In the genomic region with DNA sequence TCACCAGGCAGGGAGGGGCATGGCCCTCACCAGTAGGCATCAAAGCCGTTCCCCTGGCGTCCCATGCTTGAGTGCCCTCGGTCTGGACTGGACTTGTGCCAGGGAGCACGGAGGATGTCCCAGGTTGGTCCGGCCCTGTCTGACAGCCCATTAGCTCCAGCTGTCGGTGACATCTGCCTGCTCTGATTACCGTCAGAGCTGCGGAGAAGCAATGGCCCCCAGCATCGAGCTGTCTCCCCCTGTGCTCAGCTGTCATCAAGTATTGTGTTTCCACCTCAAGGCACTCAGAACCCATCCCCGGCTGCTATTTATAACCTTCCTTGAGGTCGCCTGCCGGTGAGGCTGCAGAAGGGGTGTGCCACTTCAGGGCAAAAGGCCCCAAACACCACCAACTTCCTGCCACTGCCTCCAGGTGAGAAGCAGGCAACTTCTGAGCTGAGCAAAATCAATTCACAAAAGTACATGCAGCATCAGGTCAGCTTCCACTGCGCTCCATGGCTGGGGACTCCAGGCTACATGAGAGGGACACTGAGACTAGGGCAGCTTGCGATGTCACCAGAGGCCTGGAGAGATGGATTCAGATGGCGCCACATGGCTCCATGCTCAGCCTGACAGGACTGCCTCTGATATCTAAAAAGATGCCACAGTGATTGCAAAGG, we compare ENCODE assay signal across 9 cellular contexts.
DNase-seq lines count a peak whose midpoint lies in the region; ATAC-seq, FAIRE-seq and TF ChIP-seq lines count a peak whose summit lies in the region.
"Had no signal": no experiment of that assay in that cellular context is flagged by ENCODE, and none has a peak within 500 bp of the region (broad histone marks: within the 10 kb centered on the region; RNA-seq: fewer than 3 reads in every experiment).

No MANE protein-coding gene starts in this region.

- CTCF ChIA-PET in HEK293T (lab: Yijun Ruan, JAX): no interaction called here

- no peaks in the 10 kb centered on the region for H3K36me3 ChIP-seq in uterus
- no peaks in the 10 kb centered on the region for H3K36me3 ChIP-seq in small intestine (ENCODE audit: control insufficient read depth in 2 of 2, insufficient read depth in 2 of 2, low read length in 2 of 2)

- WGBS in small intestine, 3 donors: 65 to 78% (median 77%) methylated on average over 15 of the region's 15 CpGs

- FAIRE-seq in small intestine (lab: Jason Lieb, UNC): no peak
- FAIRE-seq: TTC549 had no signal

- intact Hi-C loops in uterus (cut with DNase I; ENCODE audit: low total_unique reads): no loop called here

- no peaks in the 10 kb centered on the region for H3K27me3 ChIP-seq in uterus
- no peaks in the 10 kb centered on the region for H3K27me3 ChIP-seq in small intestine (ENCODE audit: control insufficient read depth in 2 of 2, insufficient read depth in 2 of 2, low read length in 2 of 2)

- POLR2A ChIA-PET in HEK293T (lab: Yijun Ruan, JAX): interaction anchor here (0.6 kb wide), 1 partner anchor 1598 kb away, joined by 3 read pairs; the partner anchor contains the start of gene P4HA2

- H3K4me1 ChIP-seq in uterus (no peaks in the 10 kb centered on the region), small intestine (ENCODE audit: control insufficient read depth in 2 of 2, insufficient read depth in 1 of 2, low read depth in 1 of 2, low read length in 1 of 2) (peaks cover 0 to 4% of the 10 kb centered on the region in 2 donors)

- no peak overlapping the region for H3K27ac ChIP-seq in uterus
- H3K27ac ChIP-seq in small intestine (ENCODE audit: low read depth in 1 of 2, low read length in 1 of 2): no peak overlapping the region

- ATAC-seq in GM18520 (IDR thresholded peaks at IDR 0.05; ENCODE audit: unreplicated experiment): peak; percentile 31
- peak; percentile 32 for ATAC-seq in HG02642 (IDR thresholded peaks at IDR 0.05; ENCODE audit: poor library complexity, unreplicated experiment)

- no peak for TF ChIP-seq CTCF in uterus (IDR thresholded peaks at IDR 0.05)

- no peak for TF ChIP-seq POLR2A in uterus (IDR thresholded peaks at IDR 0.05)

- H3K4me3 ChIP-seq in uterus: no peak overlapping the region
- no peak overlapping the region for H3K4me3 ChIP-seq in small intestine (ENCODE audit: low read depth in 1 of 2, low read length in 2 of 2)

- DNase-seq in NCI-H82 treated with DMSO at 0.1 percent for 48 hours (lab: John Stamatoyannopoulos, UW; ENCODE audit: unreplicated experiment) (peak; percentile 25), myocyte (ENCODE audit: low read depth) (peak; percentile 70), dedifferentiated amniotic fluid mesenchymal stem cell (ENCODE audit: extremely low spot score) (no peak), uterus (no peak), small intestine (no peak), HEK293T (ENCODE audit: extremely low spot score) (no peak)

- H3K9me3 ChIP-seq in uterus: no peaks in the 10 kb centered on the region
- no peaks in the 10 kb centered on the region for H3K9me3 ChIP-seq in small intestine (ENCODE audit: control insufficient read depth, low read depth)

TF ChIP-seq in HEK293T, 16 proteins besides CTCF, POLR2A, EP300 and RAD21:
- no peak for TF ChIP-seq HDGF (IDR thresholded peaks at IDR 0.05; ENCODE audit: borderline replicate concordance)
- no peak for TF ChIP-seq BHLHE40 (IDR thresholded peaks at IDR 0.05; ENCODE audit: borderline replicate concordance)
- TF ChIP-seq ARNT (IDR thresholded peaks at IDR 0.05): no peak
- no peak for TF ChIP-seq FOXK2 (IDR thresholded peaks at IDR 0.05)
- no peak for TF ChIP-seq TARDBP (IDR thresholded peaks at IDR 0.05)
- TF ChIP-seq SP1 (IDR thresholded peaks at IDR 0.05): no peak
- no peak for TF ChIP-seq SUZ12 (IDR thresholded peaks at IDR 0.05)
- no peak for TF ChIP-seq ELF4 (IDR thresholded peaks at IDR 0.05)
- no peak for TF ChIP-seq ZNF384 (IDR thresholded peaks at IDR 0.05)
- TF ChIP-seq LEF1 (IDR thresholded peaks at IDR 0.05; ENCODE audit: borderline replicate concordance): no peak
- no peak for TF ChIP-seq NFRKB (IDR thresholded peaks at IDR 0.05)
- TF ChIP-seq FOXM1 (IDR thresholded peaks at IDR 0.05; ENCODE audit: borderline replicate concordance): no peak
- no peak for TF ChIP-seq PKNOX1 (IDR thresholded peaks at IDR 0.05)
- TF ChIP-seq CTBP1 (IDR thresholded peaks at IDR 0.05; ENCODE audit: borderline replicate concordance): no peak

Comparison
In these comparisons a context has a peak if more than half of its experiments do, and no peak if none do; other contexts are left out.
1. DNase-seq: peak in NCI-H82 treated with DMSO at 0.1 percent for 48 hours (single experiment) and myocyte (single experiment); none in dedifferentiated amniotic fluid mesenchymal stem cell (single experiment), uterus (0 of 2), small intestine (single experiment) and HEK293T (single experiment).